ENCODE assay signal across 2 cellular contexts in the genomic region with DNA sequence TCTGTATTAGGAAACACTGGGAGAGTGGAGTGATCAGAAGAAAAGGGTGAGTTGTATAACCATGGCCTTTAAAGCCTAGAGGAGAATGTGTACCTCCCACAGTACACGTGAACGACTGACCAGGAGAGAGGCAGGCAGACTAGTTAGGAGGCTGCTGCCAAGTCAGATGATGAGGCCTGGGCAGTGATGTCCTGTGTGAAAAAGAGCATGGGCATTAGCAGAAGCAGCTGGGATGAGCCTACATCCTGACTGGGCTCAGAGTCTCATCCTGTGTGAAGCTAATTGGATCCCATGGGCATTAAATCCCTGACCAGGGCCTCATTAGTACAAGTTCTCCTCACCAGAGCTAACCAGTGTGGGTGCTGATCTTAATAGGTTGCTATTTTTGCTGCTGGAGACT.
TF ChIP-seq lines count a peak whose summit lies in the region.

No MANE protein-coding gene starts in this region.

TF ChIP-seq in SK-N-SH treated with all-trans-retinoic acid at 6 μM for 48 hours, 23 proteins besides CTCF, POLR2A, EP300 and RAD21 (continued from another document):
- TF ChIP-seq, protein P1, sequence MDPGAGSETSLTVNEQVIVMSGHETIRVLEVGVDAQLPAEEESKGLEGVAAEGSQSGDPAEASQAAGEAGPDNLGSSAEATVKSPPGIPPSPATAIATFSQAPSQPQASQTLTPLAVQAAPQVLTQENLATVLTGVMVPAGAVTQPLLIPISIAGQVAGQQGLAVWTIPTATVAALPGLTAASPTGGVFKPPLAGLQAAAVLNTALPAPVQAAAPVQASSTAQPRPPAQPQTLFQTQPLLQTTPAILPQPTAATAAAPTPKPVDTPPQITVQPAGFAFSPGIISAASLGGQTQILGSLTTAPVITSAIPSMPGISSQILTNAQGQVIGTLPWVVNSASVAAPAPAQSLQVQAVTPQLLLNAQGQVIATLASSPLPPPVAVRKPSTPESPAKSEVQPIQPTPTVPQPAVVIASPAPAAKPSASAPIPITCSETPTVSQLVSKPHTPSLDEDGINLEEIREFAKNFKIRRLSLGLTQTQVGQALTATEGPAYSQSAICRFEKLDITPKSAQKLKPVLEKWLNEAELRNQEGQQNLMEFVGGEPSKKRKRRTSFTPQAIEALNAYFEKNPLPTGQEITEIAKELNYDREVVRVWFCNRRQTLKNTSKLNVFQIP (CRISPR knock-in tag; IDR thresholded peaks at IDR 0.05; ENCODE audit: borderline replicate concordance, low read depth): no peak
- TF ChIP-seq GLIS3 (CRISPR knock-in tag; IDR thresholded peaks at IDR 0.05): no peak
- TF ChIP-seq, protein P2, sequence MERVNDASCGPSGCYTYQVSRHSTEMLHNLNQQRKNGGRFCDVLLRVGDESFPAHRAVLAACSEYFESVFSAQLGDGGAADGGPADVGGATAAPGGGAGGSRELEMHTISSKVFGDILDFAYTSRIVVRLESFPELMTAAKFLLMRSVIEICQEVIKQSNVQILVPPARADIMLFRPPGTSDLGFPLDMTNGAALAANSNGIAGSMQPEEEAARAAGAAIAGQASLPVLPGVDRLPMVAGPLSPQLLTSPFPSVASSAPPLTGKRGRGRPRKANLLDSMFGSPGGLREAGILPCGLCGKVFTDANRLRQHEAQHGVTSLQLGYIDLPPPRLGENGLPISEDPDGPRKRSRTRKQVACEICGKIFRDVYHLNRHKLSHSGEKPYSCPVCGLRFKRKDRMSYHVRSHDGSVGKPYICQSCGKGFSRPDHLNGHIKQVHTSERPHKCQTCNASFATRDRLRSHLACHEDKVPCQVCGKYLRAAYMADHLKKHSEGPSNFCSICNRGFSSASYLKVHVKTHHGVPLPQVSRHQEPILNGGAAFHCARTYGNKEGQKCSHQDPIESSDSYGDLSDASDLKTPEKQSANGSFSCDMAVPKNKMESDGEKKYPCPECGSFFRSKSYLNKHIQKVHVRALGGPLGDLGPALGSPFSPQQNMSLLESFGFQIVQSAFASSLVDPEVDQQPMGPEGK (CRISPR knock-in tag; IDR thresholded peaks at IDR 0.05; ENCODE audit: borderline replicate concordance): no peak
- TF ChIP-seq PPARA (CRISPR knock-in tag; IDR thresholded peaks at IDR 0.05; ENCODE audit: borderline replicate concordance): no peak
- no peak for TF ChIP-seq ZNF8 (CRISPR knock-in tag; IDR thresholded peaks at IDR 0.05)
- no peak for TF ChIP-seq ISL1 (CRISPR knock-in tag; IDR thresholded peaks at IDR 0.05)
- TF ChIP-seq ZNF565 (CRISPR knock-in tag; conservative IDR thresholded peaks at IDR 0.05; ENCODE audit: low read depth): no peak
- no peak for TF ChIP-seq ZFP3 (CRISPR knock-in tag; IDR thresholded peaks at IDR 0.05)
- no peak for TF ChIP-seq BACH2 (CRISPR knock-in tag; IDR thresholded peaks at IDR 0.05; ENCODE audit: borderline replicate concordance)
- TF ChIP-seq ARNTL (CRISPR knock-in tag; IDR thresholded peaks at IDR 0.05; ENCODE audit: borderline replicate concordance, low read depth): no peak
- no peak for TF ChIP-seq ZNF70 (CRISPR knock-in tag; IDR thresholded peaks at IDR 0.05)
- TF ChIP-seq, protein P3, sequence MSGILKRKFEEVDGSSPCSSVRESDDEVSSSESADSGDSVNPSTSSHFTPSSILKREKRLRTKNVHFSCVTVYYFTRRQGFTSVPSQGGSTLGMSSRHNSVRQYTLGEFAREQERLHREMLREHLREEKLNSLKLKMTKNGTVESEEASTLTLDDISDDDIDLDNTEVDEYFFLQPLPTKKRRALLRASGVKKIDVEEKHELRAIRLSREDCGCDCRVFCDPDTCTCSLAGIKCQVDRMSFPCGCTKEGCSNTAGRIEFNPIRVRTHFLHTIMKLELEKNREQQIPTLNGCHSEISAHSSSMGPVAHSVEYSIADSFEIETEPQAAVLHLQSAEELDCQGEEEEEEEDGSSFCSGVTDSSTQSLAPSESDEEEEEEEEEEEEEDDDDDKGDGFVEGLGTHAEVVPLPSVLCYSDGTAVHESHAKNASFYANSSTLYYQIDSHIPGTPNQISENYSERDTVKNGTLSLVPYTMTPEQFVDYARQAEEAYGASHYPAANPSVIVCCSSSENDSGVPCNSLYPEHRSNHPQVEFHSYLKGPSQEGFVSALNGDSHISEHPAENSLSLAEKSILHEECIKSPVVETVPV (CRISPR knock-in tag; IDR thresholded peaks at IDR 0.05): no peak
- no peak for TF ChIP-seq OSR1 (CRISPR knock-in tag; IDR thresholded peaks at IDR 0.05)
- TF ChIP-seq CREB5 (CRISPR knock-in tag; IDR thresholded peaks at IDR 0.05; ENCODE audit: low read depth): no peak
- no peak for TF ChIP-seq TOX (CRISPR knock-in tag; IDR thresholded peaks at IDR 0.05; ENCODE audit: borderline replicate concordance)
- no peak for TF ChIP-seq ZFP30 (CRISPR knock-in tag; IDR thresholded peaks at IDR 0.05)
- TF ChIP-seq ZC3H10 (CRISPR knock-in tag; IDR thresholded peaks at IDR 0.05): no peak
- TF ChIP-seq, protein P4, sequence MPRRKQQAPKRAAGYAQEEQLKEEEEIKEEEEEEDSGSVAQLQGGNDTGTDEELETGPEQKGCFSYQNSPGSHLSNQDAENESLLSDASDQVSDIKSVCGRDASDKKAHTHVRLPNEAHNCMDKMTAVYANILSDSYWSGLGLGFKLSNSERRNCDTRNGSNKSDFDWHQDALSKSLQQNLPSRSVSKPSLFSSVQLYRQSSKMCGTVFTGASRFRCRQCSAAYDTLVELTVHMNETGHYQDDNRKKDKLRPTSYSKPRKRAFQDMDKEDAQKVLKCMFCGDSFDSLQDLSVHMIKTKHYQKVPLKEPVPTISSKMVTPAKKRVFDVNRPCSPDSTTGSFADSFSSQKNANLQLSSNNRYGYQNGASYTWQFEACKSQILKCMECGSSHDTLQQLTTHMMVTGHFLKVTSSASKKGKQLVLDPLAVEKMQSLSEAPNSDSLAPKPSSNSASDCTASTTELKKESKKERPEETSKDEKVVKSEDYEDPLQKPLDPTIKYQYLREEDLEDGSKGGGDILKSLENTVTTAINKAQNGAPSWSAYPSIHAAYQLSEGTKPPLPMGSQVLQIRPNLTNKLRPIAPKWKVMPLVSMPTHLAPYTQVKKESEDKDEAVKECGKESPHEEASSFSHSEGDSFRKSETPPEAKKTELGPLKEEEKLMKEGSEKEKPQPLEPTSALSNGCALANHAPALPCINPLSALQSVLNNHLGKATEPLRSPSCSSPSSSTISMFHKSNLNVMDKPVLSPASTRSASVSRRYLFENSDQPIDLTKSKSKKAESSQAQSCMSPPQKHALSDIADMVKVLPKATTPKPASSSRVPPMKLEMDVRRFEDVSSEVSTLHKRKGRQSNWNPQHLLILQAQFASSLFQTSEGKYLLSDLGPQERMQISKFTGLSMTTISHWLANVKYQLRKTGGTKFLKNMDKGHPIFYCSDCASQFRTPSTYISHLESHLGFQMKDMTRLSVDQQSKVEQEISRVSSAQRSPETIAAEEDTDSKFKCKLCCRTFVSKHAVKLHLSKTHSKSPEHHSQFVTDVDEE (CRISPR knock-in tag; IDR thresholded peaks at IDR 0.05): no peak
TF ChIP-seq in SK-N-SH treated with all-trans-retinoic acid at 6 μM for 48 hours: peak in this region for 0.

TF ChIP-seq in SK-N-SH, 30 proteins besides CTCF, POLR2A, EP300 and RAD21 (continued from another document):
- TF ChIP-seq, protein P5, sequence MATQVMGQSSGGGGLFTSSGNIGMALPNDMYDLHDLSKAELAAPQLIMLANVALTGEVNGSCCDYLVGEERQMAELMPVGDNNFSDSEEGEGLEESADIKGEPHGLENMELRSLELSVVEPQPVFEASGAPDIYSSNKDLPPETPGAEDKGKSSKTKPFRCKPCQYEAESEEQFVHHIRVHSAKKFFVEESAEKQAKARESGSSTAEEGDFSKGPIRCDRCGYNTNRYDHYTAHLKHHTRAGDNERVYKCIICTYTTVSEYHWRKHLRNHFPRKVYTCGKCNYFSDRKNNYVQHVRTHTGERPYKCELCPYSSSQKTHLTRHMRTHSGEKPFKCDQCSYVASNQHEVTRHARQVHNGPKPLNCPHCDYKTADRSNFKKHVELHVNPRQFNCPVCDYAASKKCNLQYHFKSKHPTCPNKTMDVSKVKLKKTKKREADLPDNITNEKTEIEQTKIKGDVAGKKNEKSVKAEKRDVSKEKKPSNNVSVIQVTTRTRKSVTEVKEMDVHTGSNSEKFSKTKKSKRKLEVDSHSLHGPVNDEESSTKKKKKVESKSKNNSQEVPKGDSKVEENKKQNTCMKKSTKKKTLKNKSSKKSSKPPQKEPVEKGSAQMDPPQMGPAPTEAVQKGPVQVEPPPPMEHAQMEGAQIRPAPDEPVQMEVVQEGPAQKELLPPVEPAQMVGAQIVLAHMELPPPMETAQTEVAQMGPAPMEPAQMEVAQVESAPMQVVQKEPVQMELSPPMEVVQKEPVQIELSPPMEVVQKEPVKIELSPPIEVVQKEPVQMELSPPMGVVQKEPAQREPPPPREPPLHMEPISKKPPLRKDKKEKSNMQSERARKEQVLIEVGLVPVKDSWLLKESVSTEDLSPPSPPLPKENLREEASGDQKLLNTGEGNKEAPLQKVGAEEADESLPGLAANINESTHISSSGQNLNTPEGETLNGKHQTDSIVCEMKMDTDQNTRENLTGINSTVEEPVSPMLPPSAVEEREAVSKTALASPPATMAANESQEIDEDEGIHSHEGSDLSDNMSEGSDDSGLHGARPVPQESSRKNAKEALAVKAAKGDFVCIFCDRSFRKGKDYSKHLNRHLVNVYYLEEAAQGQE (IDR thresholded peaks at IDR 0.05; ENCODE audit: low read depth, low read length): no peak
- TF ChIP-seq, protein P6, sequence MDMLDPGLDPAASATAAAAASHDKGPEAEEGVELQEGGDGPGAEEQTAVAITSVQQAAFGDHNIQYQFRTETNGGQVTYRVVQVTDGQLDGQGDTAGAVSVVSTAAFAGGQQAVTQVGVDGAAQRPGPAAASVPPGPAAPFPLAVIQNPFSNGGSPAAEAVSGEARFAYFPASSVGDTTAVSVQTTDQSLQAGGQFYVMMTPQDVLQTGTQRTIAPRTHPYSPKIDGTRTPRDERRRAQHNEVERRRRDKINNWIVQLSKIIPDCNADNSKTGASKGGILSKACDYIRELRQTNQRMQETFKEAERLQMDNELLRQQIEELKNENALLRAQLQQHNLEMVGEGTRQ (IDR thresholded peaks at IDR 0.05; ENCODE audit: borderline replicate concordance, low read depth, low read length): no peak
- TF ChIP-seq FOXM1 (IDR thresholded peaks at IDR 0.05; ENCODE audit: low read depth): no peak
- no peak for TF ChIP-seq RFX5 (IDR thresholded peaks at IDR 0.05; ENCODE audit: low read length)
- no peak for TF ChIP-seq MEF2A (IDR thresholded peaks at IDR 0.05; ENCODE audit: borderline replicate concordance, low read depth)
- TF ChIP-seq, protein P7, sequence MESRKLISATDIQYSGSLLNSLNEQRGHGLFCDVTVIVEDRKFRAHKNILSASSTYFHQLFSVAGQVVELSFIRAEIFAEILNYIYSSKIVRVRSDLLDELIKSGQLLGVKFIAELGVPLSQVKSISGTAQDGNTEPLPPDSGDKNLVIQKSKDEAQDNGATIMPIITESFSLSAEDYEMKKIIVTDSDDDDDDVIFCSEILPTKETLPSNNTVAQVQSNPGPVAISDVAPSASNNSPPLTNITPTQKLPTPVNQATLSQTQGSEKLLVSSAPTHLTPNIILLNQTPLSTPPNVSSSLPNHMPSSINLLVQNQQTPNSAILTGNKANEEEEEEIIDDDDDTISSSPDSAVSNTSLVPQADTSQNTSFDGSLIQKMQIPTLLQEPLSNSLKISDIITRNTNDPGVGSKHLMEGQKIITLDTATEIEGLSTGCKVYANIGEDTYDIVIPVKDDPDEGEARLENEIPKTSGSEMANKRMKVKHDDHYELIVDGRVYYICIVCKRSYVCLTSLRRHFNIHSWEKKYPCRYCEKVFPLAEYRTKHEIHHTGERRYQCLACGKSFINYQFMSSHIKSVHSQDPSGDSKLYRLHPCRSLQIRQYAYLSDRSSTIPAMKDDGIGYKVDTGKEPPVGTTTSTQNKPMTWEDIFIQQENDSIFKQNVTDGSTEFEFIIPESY (IDR thresholded peaks at IDR 0.05; ENCODE audit: borderline replicate concordance, low read depth): no peak
